Comparison of ENCODE assay signal across 18 cellular contexts in genomic region chr20:62155428-62156253, GRCh38. TPM values are rescaled to one million over a fixed set of nuclear protein-coding genes. Genes with fewer than 3 reads are reported as not detected.
A peak's percentile ranks its signal among the peaks of the same experiment; 100 is the strongest.
DNase-seq lines count a peak whose midpoint lies in the region; ATAC-seq and TF ChIP-seq lines count a peak whose summit lies in the region.
"Had no signal": no experiment of that assay in that cellular context is flagged by ENCODE, and none has a peak within 500 bp of the region (broad histone marks: within the 10 kb centered on the region; RNA-seq: fewer than 3 reads in every experiment).

No MANE protein-coding gene starts in this region.

- DNase-seq in GM23338 (ENCODE audit: low spot score): peak; percentile 32
- peak; percentile 95 for DNase-seq in RWPE2 (ENCODE audit: low spot score)
- peak; percentile 34 for DNase-seq in glomerular visceral epithelial cell (ENCODE audit: extremely low spot score)
- DNase-seq in retina: peak; percentile 22
- no peak for DNase-seq in DMS79 treated with DMSO at 0.1 percent for 48 hours (lab: John Stamatoyannopoulos, UW)
- DNase-seq: activated CD4-positive, alpha-beta T cell treated with anti-CD3 and anti-CD28 coated beads for 4 hours; activated naive CD8-positive, alpha-beta T cell treated with anti-CD3 and anti-CD28 coated beads, Interleukin-2, amount 10 ng/mL, durations not matched to agents 7 days and 5 days; activated T-cell treated with anti-CD3 and anti-CD28 coated beads for 4 hours; CD4-positive, alpha-beta memory T cell; kidney glomerular epithelial cell; naive thymus-derived CD8-positive, alpha-beta T cell; NCI-H1417; NCI-H446; Peyer's patch had no signal

- peaks cover 9% of the 10 kb centered on the region for H3K27me3 Mint-ChIP-seq in GM23338 (ENCODE audit: insufficient read depth, low read depth, poor library complexity)
- H3K27me3 Mint-ChIP-seq: activated naive CD8-positive, alpha-beta T cell treated with anti-CD3 and anti-CD28 coated beads, Interleukin-2, amount 10 ng/mL, durations not matched to agents 7 days and 5 days; CD4-positive, alpha-beta memory T cell; central memory CD8-positive, alpha-beta T cell; naive thymus-derived CD8-positive, alpha-beta T cell had no signal

- peak overlapping the region; percentile 64 for H3K4me2 ChIP-seq in GM23338

- H3K9me3 ChIP-seq in RWPE2 (ENCODE audit: severe bottlenecking): no peaks in the 10 kb centered on the region
- H3K9me3 ChIP-seq: Peyer's patch had no signal

- H4K20me1 ChIP-seq in GM23338 (replicated peaks; ENCODE audit: insufficient read depth): peaks cover 27% of the 10 kb centered on the region

- peaks cover 42% of the 10 kb centered on the region for H3K36me3 Mint-ChIP-seq in GM23338 (ENCODE audit: low read depth)

- peak overlapping the region; percentile 29 for H3K27ac Mint-ChIP-seq in GM23338
- H3K27ac Mint-ChIP-seq: activated naive CD8-positive, alpha-beta T cell treated with anti-CD3 and anti-CD28 coated beads, Interleukin-2, amount 10 ng/mL, durations not matched to agents 7 days and 5 days; T-helper 1 cell treated with Interleukin-12 subunit alpha and Interleukin-12 subunit beta and Interleukin-4 antibody, amounts not matched to agents 30 μg/mL and 1 μg/mL, for 36 hours had no signal

- H3K4me3 ChIP-seq in GM23338 (no peak overlapping the region; the same call in 1 of the 2 replicates), RWPE2 (ENCODE audit: severe bottlenecking) (no peak overlapping the region)
- H3K4me3 ChIP-seq: Peyer's patch had no signal

- H3K27me3 ChIP-seq in GM23338 (ENCODE audit: insufficient read depth) (no peaks in the 10 kb centered on the region), RWPE2 (ENCODE audit: insufficient read depth, poor library complexity, severe bottlenecking) (no peaks in the 10 kb centered on the region)
- H3K27me3 ChIP-seq: Peyer's patch had no signal

- H3K9me3 Mint-ChIP-seq in GM23338: peaks cover 7% of the 10 kb centered on the region; the same call in 2 of the 3 replicates
- H3K9me3 Mint-ChIP-seq: central memory CD8-positive, alpha-beta T cell had no signal

- ATAC-seq in GM23338: peak; percentile 21
- peak; percentile 71 for ATAC-seq in RWPE2 (ENCODE audit: low read depth)
- no peak for ATAC-seq in GM18498 (IDR thresholded peaks at IDR 0.05; ENCODE audit: unreplicated experiment)
- ATAC-seq in GM18870 (IDR thresholded peaks at IDR 0.05; ENCODE audit: unreplicated experiment): no peak
- ATAC-seq: naive thymus-derived CD8-positive, alpha-beta T cell had no signal

- H3K4me1 ChIP-seq in GM23338 (ENCODE audit: insufficient read depth) (peaks cover 23% of the 10 kb centered on the region), RWPE2 (ENCODE audit: insufficient read depth, poor library complexity, severe bottlenecking) (peaks cover 30% of the 10 kb centered on the region)

- peak overlapping the region; percentile 29; the same call in 1 of the 3 replicates for H3K4me3 Mint-ChIP-seq in GM23338
- H3K4me3 Mint-ChIP-seq: activated naive CD8-positive, alpha-beta T cell treated with anti-CD3 and anti-CD28 coated beads, Interleukin-2, amount 10 ng/mL, durations not matched to agents 7 days and 5 days; CD4-positive, alpha-beta memory T cell; central memory CD8-positive, alpha-beta T cell; T-helper 1 cell treated with Interleukin-12 subunit alpha and Interleukin-12 subunit beta and Interleukin-4 antibody, amounts not matched to agents 30 μg/mL and 1 μg/mL, for 36 hours had no signal

- H2AFZ ChIP-seq in GM23338: no peak overlapping the region

- peaks cover 79% of the 10 kb centered on the region for H3K79me2 ChIP-seq in GM23338 (replicated peaks; ENCODE audit: insufficient read depth)

- peak overlapping the region; percentile 87 for H3K27ac ChIP-seq in GM23338 (ENCODE audit: low read depth)
- peak overlapping the region; percentile 12 for H3K27ac ChIP-seq in RWPE2 (ENCODE audit: poor library complexity, severe bottlenecking)
- H3K27ac ChIP-seq: Peyer's patch had no signal

- TF ChIP-seq CTCF in GM23338 (conservative IDR thresholded peaks at IDR 0.05; ENCODE audit: low read depth in 2 of 2) (no peak), RWPE2 (IDR thresholded peaks at IDR 0.05; ENCODE audit: poor library complexity, severe bottlenecking) (no peak)

- no peaks in the 10 kb centered on the region for H3K9me2 ChIP-seq in GM23338 (ENCODE audit: insufficient read depth)

- H3K4me1 Mint-ChIP-seq in GM23338: peaks cover 37% of the 10 kb centered on the region

- H3K36me3 ChIP-seq in GM23338 (ENCODE audit: insufficient read depth) (no peaks in the 10 kb centered on the region; the same call in 1 of the 2 replicates), RWPE2 (ENCODE audit: low read depth) (peaks cover 37% of the 10 kb centered on the region)

- H3F3A ChIP-seq in GM23338 (replicated peaks; ENCODE audit: low read depth): peaks cover 10% of the 10 kb centered on the region; the same call in 1 of the 2 replicates

TF ChIP-seq in GM23338, 12 proteins besides CTCF, POLR2A, EP300 and RAD21 (continues in another document):
- TF ChIP-seq REST (IDR thresholded peaks at IDR 0.05; ENCODE audit: unreplicated experiment) (no peak), JUNB (IDR thresholded peaks at IDR 0.05; ENCODE audit: unreplicated experiment) (no peak), POLR2AphosphoS5 (IDR thresholded peaks at IDR 0.05; ENCODE audit: low read depth) (no peak), ZNF331 (CRISPR knock-in tag; IDR thresholded peaks at IDR 0.05; ENCODE audit: low read depth) (no peak), EZH2phosphoT487 (IDR thresholded peaks at IDR 0.05; ENCODE audit: unreplicated experiment) (no peak)

RNA-seq across cellular contexts. Expression of gene SS18L1, which starts 12.1 kb away (rescaled TPM):
- total RNA-seq in GM23338 (2014; rRNA removed; shearing (Covaris generic)): 24.6 and 32.6 TPM in 2 replicates
- polyA plus RNA-seq in GM23338 (2016; fragmentation: Nextera tagmentation; extraction: Ambion mirVana): 6.5 and 7.3 TPM in 2 replicates

RNA-seq across cellular contexts. Expression of gene PSMA7, which starts 12.4 kb away (rescaled TPM):
- total RNA-seq in GM23338 (2014; rRNA removed; shearing (Covaris generic)): 357 and 427 TPM in 2 replicates
- polyA plus RNA-seq in GM23338 (2016; fragmentation: Nextera tagmentation; extraction: Ambion mirVana): 610 and 628 TPM in 2 replicates

RNA-seq across cellular contexts. Expression of gene MTG2, which starts 27.2 kb away (rescaled TPM):
- 11.3 and 13.6 TPM in 2 replicates for total RNA-seq in GM23338 (2014; rRNA removed; shearing (Covaris generic))
- polyA plus RNA-seq in GM23338 (2016; fragmentation: Nextera tagmentation; extraction: Ambion mirVana): 11.7 and 15.4 TPM in 2 replicates

RNA-seq across cellular contexts. Expression of gene LSM14B, which starts 33.4 kb away (rescaled TPM):
- total RNA-seq in GM23338 (2014; rRNA removed; shearing (Covaris generic)): 46.3 and 55.7 TPM in 2 replicates
- 9.6 and 12.1 TPM in 2 replicates for polyA plus RNA-seq in GM23338 (2016; fragmentation: Nextera tagmentation; extraction: Ambion mirVana)

Comparison
In these comparisons a context has a peak if more than half of its experiments do, and no peak if none do; other contexts are left out.
1. ATAC-seq: peak in GM23338 (single experiment) and RWPE2 (single experiment); none in GM18498 (single experiment) and GM18870 (single experiment).